ENCODE assay signal across 8 cellular contexts in the genomic region with DNA sequence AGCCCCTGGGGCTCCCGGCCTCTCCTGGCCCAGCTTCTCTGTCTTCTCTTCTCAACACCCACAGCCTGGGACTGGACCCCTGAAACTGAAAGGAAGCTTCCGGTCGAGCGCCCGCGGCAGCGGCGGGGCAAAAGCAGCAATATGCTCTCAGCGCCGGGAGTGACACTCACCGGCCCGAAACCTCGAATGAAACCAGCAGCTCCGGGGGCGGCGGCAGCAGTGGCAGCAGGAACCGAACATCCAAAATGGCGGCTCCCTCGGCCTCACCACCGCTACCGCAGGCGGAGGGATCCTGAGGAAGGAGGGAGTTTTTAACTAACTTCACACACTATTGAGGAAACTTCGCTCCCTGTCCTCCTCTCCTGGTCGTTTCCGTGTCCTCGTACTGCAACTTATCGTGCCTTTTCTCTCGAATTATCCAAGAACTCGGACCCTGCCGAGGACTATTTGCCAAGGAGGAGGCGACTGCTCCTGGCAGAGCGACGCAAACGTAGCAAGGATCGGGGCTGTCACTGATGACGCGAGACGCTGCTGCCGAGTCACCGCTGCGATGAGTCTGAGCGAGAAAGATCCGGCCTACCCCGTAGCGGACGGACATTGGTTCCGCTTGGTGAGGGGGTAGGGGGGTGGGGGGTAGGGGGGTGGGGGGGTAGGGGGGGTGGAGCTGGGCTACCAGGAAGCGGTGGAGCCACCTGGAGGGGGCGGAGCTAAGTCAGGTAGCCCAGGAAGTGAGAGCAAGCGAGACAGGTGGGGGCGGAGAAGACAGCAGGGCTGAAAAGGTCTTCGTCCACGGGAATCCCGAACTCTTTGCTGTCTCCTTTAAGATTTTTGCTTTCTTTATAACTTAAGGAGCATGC. TPM values are rescaled to one million over a fixed set of nuclear protein-coding genes. Genes with fewer than 3 reads are reported as not detected.
DNase-seq lines count a peak whose midpoint lies in the region; ATAC-seq and TF ChIP-seq lines count a peak whose summit lies in the region.

AP1G1 (minus strand) TSS at position 242 of the 857 bp plus-strand sequence. CDS start 19,355 bp downstream, outside the sequence.

- DNase-seq in BJ (ENCODE audit: low read depth) (peak; percentile 79), NCI-H524 treated with DMSO at 0.1 percent for 48 hours (lab: John Stamatoyannopoulos, UW) (peak; percentile 57), choroid plexus epithelial cell (ENCODE audit: low read depth) (peak; percentile 99), kidney tubule cell (ENCODE audit: low spot score) (peak; percentile 98)
- DNase-seq in activated CD4-positive, alpha-beta T cell treated with anti-CD3 and anti-CD28 coated beads for 4 hours, result peak; percentile 88 to 94
- peak; percentile 69 to 85 for DNase-seq in stimulated activated CD4-positive, alpha-beta T cell treated with anti-CD3 and anti-CD28 coated beads, Interleukin-1b, Interleukin-23, amount 100 ng/mL, for 1 hour (ENCODE audit: low read depth in 2 of 2)

- CTCF ChIA-PET in BJ (lab: Yijun Ruan, JAX), result interaction anchor here (1.3 to 1.8 kb wide), 2 partner anchors 27 to 153 kb away, joined by 3 to 5 read pairs; no protein-coding TSS in a partner anchor

- H3K4me3 ChIP-seq in BJ (ENCODE audit: low read depth, low read length) (peak within 1 kb of the TSS; percentile 99), choroid plexus epithelial cell (ENCODE audit: low read depth, low read length) (peak within 1 kb of the TSS; percentile 92)

- H3K27me3 ChIP-seq in BJ (ENCODE audit: control insufficient read depth, insufficient read depth, low read length), result no peaks in the 10 kb centered on the region

- H3K36me3 ChIP-seq in BJ (ENCODE audit: control insufficient read depth, insufficient read depth, low read length), result no peaks in the 10 kb centered on the region

- TF ChIP-seq CTCF in BJ (IDR thresholded peaks at IDR 0.05; ENCODE audit: insufficient read depth, low read depth, low read length) (no peak), choroid plexus epithelial cell (conservative IDR thresholded peaks at IDR 0.05; ENCODE audit: low read depth, low read length) (no peak)

- ATAC-seq in GM19324 (IDR thresholded peaks at IDR 0.05; ENCODE audit: low FRiP score, unreplicated experiment) (peak; percentile 90), HG03460 (IDR thresholded peaks at IDR 0.05; ENCODE audit: unreplicated experiment) (peak; percentile 71)

- POLR2A ChIA-PET in BJ (lab: Charles Lee), result no interaction called here

RNA-seq across cellular contexts. Expression of gene AP1G1, which starts in this region (rescaled TPM):
- 59.8 and 86.6 TPM in 2 replicates for polyA plus RNA-seq in BJ (2011; rRNA removed)
- 96.4 and 118 TPM in 2 replicates for polyA minus RNA-seq in BJ (2011; rRNA and poly(A)+ RNA removed)

Comparison
In these comparisons a context has a peak if more than half of its experiments do, and no peak if none do; other contexts are left out.
1. Peak in every context shown above with its lines: DNase-seq, ATAC-seq and H3K4me3 ChIP-seq.